In genomic region chr14:54746019-54746418, GRCh38 we compare ENCODE assay signal across 21 cellular contexts.
"Had no signal": no experiment of that assay in that cellular context is flagged by ENCODE, and none has a peak within 500 bp of the region (broad histone marks: within the 10 kb centered on the region; RNA-seq: fewer than 3 reads in every experiment).

No MANE protein-coding gene starts in this region.

- H3K9me3 Mint-ChIP-seq: natural killer cell, neural crest cell had no signal

- FAIRE-seq: endometrium, kidney had no signal

- H3K36me3 Mint-ChIP-seq: natural killer cell had no signal

- H3K4me3 Mint-ChIP-seq: natural killer cell, neural crest cell had no signal

- H3K4me3 ChIP-seq: gastrocnemius medialis, heart right ventricle, ovary, right atrium auricular region, smooth muscle cell, suprapubic skin, tibial artery, upper lobe of left lung had no signal

- H3K27ac Mint-ChIP-seq: natural killer cell had no signal

- H3K4me1 Mint-ChIP-seq: neural crest cell had no signal

- DNase-seq: central memory CD4-positive, alpha-beta T cell; cortex of kidney; effector memory CD4-positive, alpha-beta T cell; gastrocnemius medialis; heart right ventricle; hypothalamus; kidney; left colon; mammary epithelial cell; natural killer cell; nucleus accumbens; ovary; stimulated activated CD4-positive, alpha-beta T cell treated with anti-CD3 and anti-CD28 coated beads, Interleukin-2, amount 100 ng/mL, for 48 hours; stimulated activated naive CD4-positive, alpha-beta T cell treated with Interleukin-2 at 50 U/mL for 16 hours; tibial artery; upper lobe of left lung had no signal
